8 cellular contexts compared by ENCODE assay signal in genomic region chr3:177589921-177590336, GRCh38.
DNase-seq lines count a peak whose midpoint lies in the region; ATAC-seq and TF ChIP-seq lines count a peak whose summit lies in the region.

No MANE protein-coding gene starts in this region.

- WGBS in spleen, 5 donors = 57 to 71% (median 60%) methylated on average over 4 of the region's 4 CpGs

- H3K36me3 ChIP-seq in HEK293 (ENCODE audit: control insufficient read depth in 2 of 2, insufficient read depth in 1 of 2, low read length in 2 of 2) = no peaks in the 10 kb centered on the region
- H3K36me3 ChIP-seq in neural progenitor cell = no peaks in the 10 kb centered on the region
- no peaks in the 10 kb centered on the region for H3K36me3 ChIP-seq in spleen

- H3K9ac ChIP-seq in neural progenitor cell = no peak overlapping the region

- DNase-seq in NCI-H1105 treated with DMSO at 0.1 percent for 48 hours (lab: John Stamatoyannopoulos, UW) (peak; percentile 38), astrocyte of the hippocampus (ENCODE audit: low read depth, low spot score) (peak; percentile 82), neural progenitor cell (ENCODE audit: low spot score) (peak; percentile 80), cerebellum (ENCODE audit: low spot score) (no peak), posterior cingulate gyrus (no peak), spleen (no peak)

- ATAC-seq in GM18519 (IDR thresholded peaks at IDR 0.05; ENCODE audit: low FRiP score, unreplicated experiment) = peak; percentile 83

- peak overlapping the region; percentile 63 for H3K4me2 ChIP-seq in neural progenitor cell

- peaks cover 9% of the 10 kb centered on the region for H3K9me3 Mint-ChIP-seq in neural progenitor cell

- H3K4me1 Mint-ChIP-seq in neural progenitor cell = peaks cover 48% of the 10 kb centered on the region

- peaks cover 6% of the 10 kb centered on the region for H3F3A ChIP-seq in neural progenitor cell (ENCODE audit: low read depth)

- peak overlapping the region; percentile 42 for H3K27ac Mint-ChIP-seq in neural progenitor cell

- H3K27ac ChIP-seq in HEK293 (ENCODE audit: extremely low read depth, low read depth, low read length) (no peak overlapping the region), neural progenitor cell (no peak overlapping the region), spleen (no peak overlapping the region)

- H3K4me3 ChIP-seq in HEK293 (ENCODE audit: low read depth, low read length) (no peak overlapping the region), neural progenitor cell (no peak overlapping the region), spleen (no peak overlapping the region)

- H2AFZ ChIP-seq in neural progenitor cell (replicated peaks) = no peak overlapping the region

- TF ChIP-seq POLR2A in spleen (IDR thresholded peaks at IDR 0.05) = no peak

- H3K27me3 ChIP-seq in neural progenitor cell (no peaks in the 10 kb centered on the region), spleen (replicated peaks in 1 of 7) (no peaks in the 10 kb centered on the region)

- no peaks in the 10 kb centered on the region for H4K20me1 ChIP-seq in neural progenitor cell (ENCODE audit: low read depth)

- H3K36me3 Mint-ChIP-seq in neural progenitor cell = no peaks in the 10 kb centered on the region

- TF ChIP-seq CTCF in HEK293 (tag by site-specific recombination; IDR thresholded peaks at IDR 0.05) (no peak), neural progenitor cell (IDR thresholded peaks at IDR 0.05) (no peak), spleen (IDR thresholded peaks at IDR 0.05 in 8 of 11, conservative IDR thresholded peaks at IDR 0.05 in 3 of 11) (no peak)

- CTCF ChIA-PET in HEK293 (lab: Yijun Ruan, JAX) = interaction anchor here (0.5 kb wide), 1 partner anchor 796 kb away, joined by 3 read pairs; no protein-coding TSS in a partner anchor

- H3K4me1 ChIP-seq in HEK293 (ENCODE audit: control insufficient read depth, insufficient read depth, low read length) = no peaks in the 10 kb centered on the region
- peaks cover 27% of the 10 kb centered on the region for H3K4me1 ChIP-seq in neural progenitor cell
- H3K4me1 ChIP-seq in spleen = peaks cover 0 to 41% (median 19%) of the 10 kb centered on the region in 6 donors

- intact Hi-C loops in posterior cingulate gyrus (cut with DNase I) = no loop called here
- intact Hi-C loops in spleen (cut with DNase I; ENCODE audit: low total_unique reads) = no loop called here

- no peaks in the 10 kb centered on the region for H3K79me2 ChIP-seq in neural progenitor cell (ENCODE audit: low read depth)

- H3K9me3 ChIP-seq in HEK293 (ENCODE audit: control insufficient read depth, insufficient read depth, low read depth, low read length) (no peaks in the 10 kb centered on the region), neural progenitor cell (ENCODE audit: low read depth) (no peaks in the 10 kb centered on the region), spleen (peaks cover 0 to 8% (median 2%) of the 10 kb centered on the region in 8 donors)

- POLR2A ChIA-PET in HEK293 (lab: Yijun Ruan, JAX) = interaction anchor here (0.6 kb wide), 1 partner anchor 487 kb away, joined by 6 read pairs; no protein-coding TSS in a partner anchor

- H3K4me3 Mint-ChIP-seq in neural progenitor cell = no peak overlapping the region

- peaks cover 7% of the 10 kb centered on the region for H3K27me3 Mint-ChIP-seq in neural progenitor cell (ENCODE audit: insufficient read depth, low read depth)

TF ChIP-seq in HEK293, 187 proteins besides CTCF, POLR2A, EP300 and RAD21 (continues in another document):
- TF ChIP-seq ZNF585B (tag by site-specific recombination; IDR thresholded peaks at IDR 0.05) (no peak), ZNF341 (tag by site-specific recombination; IDR thresholded peaks at IDR 0.05; ENCODE audit: low read depth) (0 out of 2 replicates have a peak, but pooled peaks have one; percentile 12), ZBTB17 (tag by site-specific recombination; IDR thresholded peaks at IDR 0.05) (0 out of 2 replicates have a peak, but pooled peaks have one; percentile 18), ZNF157 (tag by site-specific recombination; IDR thresholded peaks at IDR 0.05) (no peak), ZNF416 (tag by site-specific recombination; IDR thresholded peaks at IDR 0.05) (no peak), ZFHX2 (tag by site-specific recombination; conservative IDR thresholded peaks at IDR 0.05) (0 out of 2 replicates have a peak, but pooled peaks have one; percentile 13), ZNF155 (tag by site-specific recombination; IDR thresholded peaks at IDR 0.05) (no peak), SP3 (tag by site-specific recombination; IDR thresholded peaks at IDR 0.05) (no peak), ZSCAN30 (tag by site-specific recombination; IDR thresholded peaks at IDR 0.05) (0 out of 2 replicates have a peak, but pooled peaks have one; percentile 39), ZNF600 (tag by site-specific recombination; IDR thresholded peaks at IDR 0.05) (peak; percentile 34; the same call in 1 of the 2 replicates), ZNF18 (tag by site-specific recombination; IDR thresholded peaks at IDR 0.05) (no peak), BCL11B (tag by site-specific recombination; IDR thresholded peaks at IDR 0.05; ENCODE audit: low read depth) (no peak), PRDM6 (tag by site-specific recombination; IDR thresholded peaks at IDR 0.05) (peak; percentile 73), OSR2 (tag by site-specific recombination; IDR thresholded peaks at IDR 0.05) (no peak), GFI1B (tag by site-specific recombination; IDR thresholded peaks at IDR 0.05) (peak; percentile 53; the same call in 1 of the 2 replicates), ZNF174 (tag by site-specific recombination; IDR thresholded peaks at IDR 0.05) (no peak), ZBTB44 (tag by site-specific recombination; IDR thresholded peaks at IDR 0.05) (no peak), HOXC10 (CRISPR knock-in tag; IDR thresholded peaks at IDR 0.05) (no peak), ZNF830 (tag by site-specific recombination; IDR thresholded peaks at IDR 0.05; ENCODE audit: low read depth) (no peak), ZNF768 (tag by site-specific recombination; IDR thresholded peaks at IDR 0.05) (no peak), ZBTB48 (tag by site-specific recombination; IDR thresholded peaks at IDR 0.05) (no peak), PRDM1 (tag by site-specific recombination; IDR thresholded peaks at IDR 0.05) (no peak), HOXD13 (CRISPR knock-in tag; IDR thresholded peaks at IDR 0.05; ENCODE audit: borderline replicate concordance) (no peak), KLF7 (tag by site-specific recombination; IDR thresholded peaks at IDR 0.05; ENCODE audit: borderline replicate concordance) (no peak), ZNF24 (tag by site-specific recombination; IDR thresholded peaks at IDR 0.05) (no peak), ZNF843 (tag by site-specific recombination; IDR thresholded peaks at IDR 0.05) (no peak), WT1 (tag by site-specific recombination; IDR thresholded peaks at IDR 0.05) (no peak), ZNF248 (tag by site-specific recombination; IDR thresholded peaks at IDR 0.05) (no peak), ZNF112 (tag by site-specific recombination; IDR thresholded peaks at IDR 0.05) (no peak), ZNF677 (tag by site-specific recombination; IDR thresholded peaks at IDR 0.05) (no peak), ZNF596 (tag by site-specific recombination; IDR thresholded peaks at IDR 0.05) (no peak), ZBTB1 (tag by site-specific recombination; IDR thresholded peaks at IDR 0.05) (no peak), ZNF791 (tag by site-specific recombination; IDR thresholded peaks at IDR 0.05) (no peak)

Comparison
In these comparisons a context has a peak if more than half of its experiments do, and no peak if none do; other contexts are left out.
1. DNase-seq: peak in NCI-H1105 treated with DMSO at 0.1 percent for 48 hours (single experiment), astrocyte of the hippocampus (single experiment) and neural progenitor cell (single experiment); none in cerebellum (single experiment), posterior cingulate gyrus (0 of 10) and spleen (single experiment).